ENCODE assay signal across 8 cellular contexts in the genomic region with DNA sequence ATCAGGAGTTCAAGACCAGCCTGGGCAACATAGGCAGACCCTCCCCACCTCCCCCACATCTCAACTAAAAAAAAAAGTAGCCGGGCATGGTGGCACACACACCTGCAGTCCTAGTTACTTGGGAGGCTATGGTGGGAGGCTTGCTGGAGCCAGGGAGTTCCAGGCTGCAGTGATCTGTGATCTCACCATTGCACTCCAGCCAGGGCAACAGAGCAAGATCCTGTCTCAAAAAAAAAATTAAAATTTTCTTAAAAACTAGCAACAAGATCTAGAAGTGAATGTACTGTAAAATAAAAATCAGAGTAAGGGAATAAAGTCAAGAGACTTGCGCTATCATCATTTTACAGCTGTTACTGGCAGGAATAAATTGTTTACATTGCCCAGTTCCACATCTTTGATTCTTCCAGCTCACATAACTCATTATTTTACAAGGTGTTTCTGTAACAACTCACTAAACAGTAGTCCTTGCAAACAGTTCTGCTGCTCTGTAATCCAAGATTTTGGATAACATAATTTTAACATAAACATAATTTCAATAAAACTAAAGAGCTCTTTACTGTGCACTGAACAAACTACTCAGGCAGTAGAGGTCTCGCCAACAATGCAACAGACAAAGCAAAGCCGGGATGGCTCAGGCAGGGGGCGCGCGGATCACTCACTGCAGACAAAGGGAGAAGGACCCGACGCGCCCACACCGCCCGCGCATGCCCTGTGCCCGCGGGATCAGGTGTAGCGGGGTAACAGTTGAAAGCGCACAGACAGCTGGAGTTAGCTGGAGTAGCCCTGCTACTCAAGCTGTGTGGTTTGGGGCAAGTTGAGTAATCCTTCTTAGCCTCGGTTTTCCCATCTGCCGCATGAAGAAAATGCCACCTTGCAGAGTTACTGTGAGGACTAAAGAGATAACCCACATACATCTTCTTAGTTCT.
DNase-seq lines count a peak whose midpoint lies in the region; ATAC-seq, FAIRE-seq and TF ChIP-seq lines count a peak whose summit lies in the region.
"Had no signal": no experiment of that assay in that cellular context is flagged by ENCODE, and none has a peak within 500 bp of the region (broad histone marks: within the 10 kb centered on the region; RNA-seq: fewer than 3 reads in every experiment).

No MANE protein-coding gene starts in this region.

- no peak overlapping the region for H3K27ac ChIP-seq in kidney (ENCODE audit: low read depth in 2 of 2, low read length in 2 of 2)
- H3K27ac ChIP-seq: skin epidermis had no signal

- no peak for FAIRE-seq in kidney (lab: Jason Lieb, UNC)

- no peaks in the 10 kb centered on the region for H3K9me3 ChIP-seq in kidney (ENCODE audit: control insufficient read depth in 1 of 2, low read length in 2 of 2)

- H3K9ac ChIP-seq in kidney (ENCODE audit: low read length in 2 of 2): no peak overlapping the region

- TF ChIP-seq CTCF in astrocyte of the cerebellum (IDR thresholded peaks at IDR 0.05; ENCODE audit: low read depth, low read length, missing control alignments) (peak; percentile 54), kidney (IDR thresholded peaks at IDR 0.05; ENCODE audit: borderline replicate concordance, extremely low read depth, insufficient read depth) (no peak)

- H3K4me3 ChIP-seq in astrocyte of the cerebellum (ENCODE audit: low read depth, low read length): no peak overlapping the region
- no peak overlapping the region for H3K4me3 ChIP-seq in kidney (ENCODE audit: low read length in 2 of 2)
- H3K4me3 ChIP-seq: skin epidermis had no signal

- peak; percentile 73 to 81 for DNase-seq in NCI-H1930 (lab: John Stamatoyannopoulos, UW)
- DNase-seq in T-helper 9 cell: peak; percentile 66
- no peak for DNase-seq in astrocyte of the cerebellum (ENCODE audit: low read depth)
- DNase-seq in kidney: peak; percentile 86
- DNase-seq in stimulated activated CD4-positive, alpha-beta T cell treated with anti-CD3 and anti-CD28 coated beads, Interleukin-2, amount 100 ng/mL, for 48 hours: peak; percentile 63 to 70

- H3K4me1 ChIP-seq in kidney (ENCODE audit: control insufficient read depth in 1 of 2, insufficient read depth in 1 of 2, low read depth in 1 of 2, low read length in 2 of 2): no peaks in the 10 kb centered on the region

- intact Hi-C loops in kidney (cut with DNase I): no loop called here

- in situ Hi-C loops in astrocyte of the cerebellum (cut with HindIII; ENCODE audit: low sequenced_read_pairs): no loop called here

- no peaks in the 10 kb centered on the region for H3K36me3 ChIP-seq in kidney (ENCODE audit: control insufficient read depth in 1 of 2, insufficient read depth in 2 of 2, low read length in 2 of 2)

- peak; percentile 91 for ATAC-seq in GM18511 (IDR thresholded peaks at IDR 0.05; ENCODE audit: unreplicated experiment)
- ATAC-seq in HG02981 (IDR thresholded peaks at IDR 0.05; ENCODE audit: unreplicated experiment): peak; percentile 91
